Comparison of ENCODE assay signal across 34 cellular contexts in genomic region chr11:70107191-70107590, GRCh38. TPM values are rescaled to one million over a fixed set of nuclear protein-coding genes. Genes with fewer than 3 reads are reported as not detected.
"Had no signal": no experiment of that assay in that cellular context is flagged by ENCODE, and none has a peak within 500 bp of the region (broad histone marks: within the 10 kb centered on the region; RNA-seq: fewer than 3 reads in every experiment).

No MANE protein-coding gene starts in this region.

- ATAC-seq: activated naive CD4-positive, alpha-beta T cell treated with anti-CD3 and anti-CD28 coated beads, Interleukin-2, amount 50 U/mL, for 72 hours; activated T-cell treated with anti-CD3 and anti-CD28 coated beads, Interleukin-2, amount 50 U/mL, for 4 hours; PC-3 had no signal

- H3K27me3 ChIP-seq: adrenal gland, Peyer's patch had no signal

- H3K4me1 Mint-ChIP-seq: activated B cell treated with CpG ODN at 0.5 μM for 24 hours had no signal

- H3K27ac ChIP-seq: KMS-11, Peyer's patch, VCaP had no signal

- H3K36me3 Mint-ChIP-seq: activated CD4-positive, alpha-beta memory T cell treated with anti-CD3 and anti-CD28 coated beads for 36 hours; activated naive CD4-positive, alpha-beta T cell treated with anti-CD3 and anti-CD28 coated beads, Interleukin-2, amount 50 U/mL, for 72 hours had no signal

- H3K36me3 ChIP-seq: adrenal gland, Peyer's patch had no signal

- H3K4me3 ChIP-seq: adrenal gland, Peyer's patch had no signal

- H3K4me1 ChIP-seq: adrenal gland had no signal

- H3K4me3 Mint-ChIP-seq: activated B cell treated with CpG ODN at 0.5 μM for 24 hours; activated CD4-positive, alpha-beta memory T cell treated with anti-CD3 and anti-CD28 coated beads for 36 hours; activated naive CD4-positive, alpha-beta T cell treated with anti-CD3 and anti-CD28 coated beads for 36 hours; activated T-cell treated with anti-CD3 and anti-CD28 coated beads, Interleukin-2, amount 50 U/mL, for 4 hours; activated T-helper 1 cell treated with anti-CD3 and anti-CD28 coated beads, Interleukin-12 subunit alpha, Interleukin-12 subunit beta, Interleukin-2, Interleukin-4 antibody, amounts not matched to agents 30 ng/mL and 10 ng/mL and 1 ng/mL, durations not matched to agents 14 hours and 24 hours and 36 hours had no signal

- H3K9me3 Mint-ChIP-seq: activated B cell treated with CpG ODN at 0.5 μM for 24 hours; activated CD4-positive, alpha-beta memory T cell treated with anti-CD3 and anti-CD28 coated beads for 36 hours; activated naive CD4-positive, alpha-beta T cell treated with anti-CD3 and anti-CD28 coated beads for 36 hours; activated naive CD4-positive, alpha-beta T cell treated with anti-CD3 and anti-CD28 coated beads, Interleukin-2, amount 50 U/mL, for 72 hours; activated T-cell treated with anti-CD3 and anti-CD28 coated beads, Interleukin-2, amount 50 U/mL, for 4 hours; activated T-helper 1 cell treated with anti-CD3 and anti-CD28 coated beads, Interleukin-12 subunit alpha, Interleukin-12 subunit beta, Interleukin-2, Interleukin-4 antibody, amounts not matched to agents 30 ng/mL and 10 ng/mL and 1 ng/mL, durations not matched to agents 14 hours and 24 hours and 36 hours had no signal

- H3K9me3 ChIP-seq: adrenal gland, Peyer's patch had no signal

- DNase-seq: activated B cell treated with CpG ODN at 0.5 μM for 24 hours; activated CD4-positive, alpha-beta memory T cell treated with anti-CD3 and anti-CD28 coated beads for 36 hours; activated CD4-positive, alpha-beta T cell treated with anti-CD3 and anti-CD28 coated beads for 4 hours; activated CD4-positive, alpha-beta T cell treated with anti-CD3 and anti-CD28 coated beads, Interleukin-2, amount 50 U/mL, for 1 hour; activated CD4-positive, CD25-positive, alpha-beta regulatory T cell treated with anti-CD3 and anti-CD28 coated beads, Interleukin-2, amount 50 U/mL, for 72 hours; activated CD8-positive, alpha-beta memory T cell treated with anti-CD3 and anti-CD28 coated beads, Interleukin-2, amount 50 U/mL, for 4 hours; activated gamma-delta T cell treated with Interleukin-2 at 50 U/mL for 16 hours; activated naive CD4-positive, alpha-beta T cell treated with anti-CD3 and anti-CD28 coated beads for 36 hours; activated T-cell treated with anti-CD3 and anti-CD28 coated beads for 4 hours; activated T-cell treated with anti-CD3 and anti-CD28 coated beads, Interleukin-2, amount 50 U/mL, for 4 hours; adrenal gland; anterior cingulate cortex; NCI-H1092 treated with DMSO at 0.1 percent for 48 hours; NCI-H146; NCI-H187; NCI-H2029 treated with DMSO at 0.1 percent for 48 hours; NCI-H2107; NCI-H2171; NCI-H2227 treated with DMSO at 0.1 percent for 48 hours; NCI-H524 treated with DMSO at 0.1 percent for 48 hours; NCI-H748 treated with DMSO at 0.1 percent for 48 hours; NK-92 treated with Interleukin-12 subunit alpha and Interleukin-12 subunit beta, amount 100 ng/mL, for 24 hours; PC-3; Peyer's patch; RPMI8226; SW 1271; T-helper 1 cell; T-helper 2 cell; T-helper 9 cell had no signal

- H3K27ac Mint-ChIP-seq: activated B cell treated with CpG ODN at 0.5 μM for 24 hours; activated CD4-positive, alpha-beta memory T cell treated with anti-CD3 and anti-CD28 coated beads for 36 hours; activated naive CD4-positive, alpha-beta T cell treated with anti-CD3 and anti-CD28 coated beads for 36 hours; activated naive CD4-positive, alpha-beta T cell treated with anti-CD3 and anti-CD28 coated beads, Interleukin-2, amount 50 U/mL, for 72 hours; activated T-helper 1 cell treated with anti-CD3 and anti-CD28 coated beads, Interleukin-12 subunit alpha, Interleukin-12 subunit beta, Interleukin-2, Interleukin-4 antibody, amounts not matched to agents 30 ng/mL and 10 ng/mL and 1 ng/mL, durations not matched to agents 14 hours and 24 hours and 36 hours had no signal

RNA-seq across cellular contexts. Expression of gene ANO1, which starts 29.1 kb away (rescaled TPM):
- total RNA-seq: activated B cell treated with CpG ODN at 0.5 μM for 24 hours; activated CD4-positive, alpha-beta memory T cell treated with anti-CD3 and anti-CD28 coated beads for 36 hours; activated naive CD4-positive, alpha-beta T cell treated with anti-CD3 and anti-CD28 coated beads for 36 hours; activated T-helper 1 cell treated with anti-CD3 and anti-CD28 coated beads, Interleukin-12 subunit alpha, Interleukin-12 subunit beta, Interleukin-2, Interleukin-4 antibody, amounts not matched to agents 30 ng/mL and 10 ng/mL and 1 ng/mL, durations not matched to agents 14 hours and 24 hours and 36 hours; LHCN-M2 had no signal
